8 cellular contexts compared by ENCODE assay signal in the genomic region with DNA sequence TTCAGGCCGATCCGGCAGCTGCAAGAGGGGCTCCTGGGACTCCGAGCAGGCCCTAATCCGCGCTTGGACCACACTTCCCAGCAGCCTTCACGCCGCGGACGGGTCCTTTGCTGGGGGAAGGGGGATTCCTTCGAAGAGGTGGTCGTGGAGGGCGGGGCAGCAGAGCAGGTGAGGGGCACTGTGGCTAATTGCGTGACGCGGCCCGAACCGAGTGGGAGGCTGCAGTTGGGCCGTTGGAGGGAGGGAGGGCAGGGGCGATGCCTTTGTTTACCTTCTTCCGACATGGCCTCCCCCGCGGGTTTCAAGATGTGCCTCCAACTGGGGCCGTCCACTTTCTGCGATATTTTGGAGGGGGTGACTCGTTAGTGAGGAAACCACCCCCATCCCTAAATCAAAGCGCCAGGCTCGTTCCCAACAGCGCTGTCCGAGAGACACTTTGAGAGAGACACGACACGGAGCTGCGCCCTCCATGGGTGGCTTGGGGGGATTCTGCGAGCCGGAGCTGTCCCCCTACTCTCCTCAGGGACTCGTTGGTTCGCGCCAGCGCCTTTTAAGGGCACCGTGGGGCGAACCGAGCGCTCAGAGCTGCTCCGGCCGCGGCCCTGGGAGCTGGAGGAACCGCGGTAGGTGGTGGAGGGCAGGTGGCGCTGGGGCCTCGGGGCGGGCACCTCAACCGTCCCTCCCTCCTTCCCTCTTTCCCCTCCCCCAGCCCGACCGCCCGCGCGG. TPM values are rescaled to one million over a fixed set of nuclear protein-coding genes. Genes with fewer than 3 reads are reported as not detected.
A peak's percentile ranks its signal among the peaks of the same experiment; 100 is the strongest.
DNase-seq lines count a peak whose midpoint lies in the region; ATAC-seq and TF ChIP-seq lines count a peak whose summit lies in the region.

A gene (plus strand): TSS at position 582 of the 726 bp plus-strand sequence. CDS start 3,070 bp downstream, outside the sequence.

- intact Hi-C loops in activated B cell treated with CpG ODN at 0.5 μM for 24 hours (cut with micrococcal nuclease) (loop anchor here (1.0 to 10.0 kb wide), 10 partner anchors 14 to 859 kb away; a partner anchor contains a TSS), spleen (cut with DNase I; ENCODE audit: low total_unique reads) (no loop called here)

- peaks cover 0 to 22% (median 12%) of the 10 kb centered on the region in 6 donors for H3K36me3 ChIP-seq in spleen

- 0 to 1% (median 0%) methylated on average over 21 to 56 of the region's 56 CpGs for whole genome bisulfite sequencing in spleen, 5 donors

- H3K36me3 Mint-ChIP-seq in activated B cell treated with CpG ODN at 0.5 μM for 24 hours (ENCODE audit: low read depth) = peaks cover 21% of the 10 kb centered on the region

- peak; percentile 52 for DNase-seq in AG04449 (ENCODE audit: low read depth, low spot score)
- peak; percentile 93 for DNase-seq in NCI-H2227 treated with DMSO at 0.1 percent for 48 hours (lab: John Stamatoyannopoulos, UW)
- DNase-seq in activated B cell treated with CpG ODN at 0.5 μM for 24 hours = peak; percentile 97
- DNase-seq in cardiac fibroblast (ENCODE audit: low read depth in 2 of 2) = peak; percentile 95 to 97
- peak; percentile 93 for DNase-seq in inferior parietal cortex (ENCODE audit: extremely low spot score)
- peak; percentile 99 for DNase-seq in spleen

- H3K27ac Mint-ChIP-seq in activated B cell treated with CpG ODN at 0.5 μM for 24 hours = peak within 1 kb of the TSS; percentile 100

- peaks cover 15 to 55% (median 35%) of the 10 kb centered on the region in 6 donors for H3K4me1 ChIP-seq in spleen

- H3K9me3 Mint-ChIP-seq in activated B cell treated with CpG ODN at 0.5 μM for 24 hours = no peaks in the 10 kb centered on the region

- H3K4me3 ChIP-seq in AG04449 (ENCODE audit: low read depth, low read length) (peak within 1 kb of the TSS; percentile 80), cardiac fibroblast (replicated peaks in 1 of 2; ENCODE audit: low read depth in 2 of 2, low read length in 2 of 2) (peak within 1 kb of the TSS; percentile 71 to 76), spleen (peak within 1 kb of the TSS; percentile 71 to 94 (median 88))

- peak; percentile 98 to 99 (median 99) for TF ChIP-seq POLR2A in spleen (IDR thresholded peaks at IDR 0.05)

- TF ChIP-seq CTCF in AG04449 (IDR thresholded peaks at IDR 0.05; ENCODE audit: insufficient read depth, low read length, missing control alignments) (no peak), activated B cell treated with CpG ODN at 0.5 μM for 24 hours (IDR thresholded peaks at IDR 0.05) (no peak), cardiac fibroblast (IDR thresholded peaks at IDR 0.05; ENCODE audit: low read depth, low read length) (no peak), spleen (IDR thresholded peaks at IDR 0.05 in 8 of 11, conservative IDR thresholded peaks at IDR 0.05 in 3 of 11) (peak in 5 of 11 experiments; percentile 16 to 40 (median 26))

- ATAC-seq in GM18870 (IDR thresholded peaks at IDR 0.05; ENCODE audit: unreplicated experiment) (peak; percentile 64), HG03108 (IDR thresholded peaks at IDR 0.05; ENCODE audit: unreplicated experiment) (peak; percentile 89), activated B cell treated with CpG ODN at 0.5 μM for 24 hours (ENCODE audit: low read depth) (peak; percentile 81)

- peaks cover 37% of the 10 kb centered on the region for H3K4me1 Mint-ChIP-seq in activated B cell treated with CpG ODN at 0.5 μM for 24 hours

- H3K27me3 ChIP-seq in spleen (replicated peaks in 1 of 7) = no peaks in the 10 kb centered on the region

- POLR2A ChIA-PET in AG04449 (lab: Yijun Ruan, JAX) (interaction anchor here (0.5 to 3.7 kb wide), 16 partner anchors 10 to 171 kb away, joined by 3 to 121 read pairs (median 3); a partner anchor contains a TSS), activated B cell treated with CpG ODN at 0.5 μM for 24 hours (lab: Charles Lee) (interaction anchor here (0.6 to 13.1 kb wide), 20 partner anchors 10 to 1909 kb away, joined by 3 to 322 read pairs (median 6); a partner anchor contains a TSS)

- peak within 1 kb of the TSS; percentile 90 for H3K4me3 Mint-ChIP-seq in activated B cell treated with CpG ODN at 0.5 μM for 24 hours

- H3K27ac ChIP-seq in spleen = peak within 1 kb of the TSS; percentile 90 to 98 (median 96)

- no peaks in the 10 kb centered on the region for H3K27me3 Mint-ChIP-seq in activated B cell treated with CpG ODN at 0.5 μM for 24 hours

- CTCF ChIA-PET in AG04449 (lab: Yijun Ruan, JAX) = interaction anchor here (1.1 to 16.0 kb wide), 2 partner anchors 14 to 125 kb away, joined by 4 to 267 read pairs; a partner anchor contains a TSS
- CTCF ChIA-PET in activated B cell treated with CpG ODN at 0.5 μM for 24 hours (lab: Charles Lee) = interaction anchor here (1.0 to 7.8 kb wide), 2 partner anchors 9 to 14 kb away, joined by 3 to 134 read pairs; a partner anchor contains a TSS

- no peaks in the 10 kb centered on the region for H3K9me3 ChIP-seq in spleen

RNA-seq across cellular contexts. Expression of the gene that starts here (rescaled TPM):
- total RNA-seq in activated B cell treated with CpG ODN at 0.5 μM for 24 hours = 23.5 and 24.9 TPM in 2 replicates
- total RNA-seq in spleen = 10 to 100 TPM; 28.8 to 42.0 (median 33.7) TPM
- 10 to 100 TPM in 1 of 3 donors, 1 to 10 TPM in 2; 6.8 to 11.7 (median 7.7) TPM for polyA plus RNA-seq in spleen

Comparison
In these comparisons a context has a peak if more than half of its experiments do, and no peak if none do; other contexts are left out.
1. Peak in every context shown above with its lines: DNase-seq, ATAC-seq, H3K4me3 ChIP-seq and H3K27ac ChIP-seq.